ENCODE assay signal across 9 cellular contexts in genomic region chr13:24541127-24541475, GRCh38. TPM values are rescaled to one million over a fixed set of nuclear protein-coding genes. Genes with fewer than 3 reads are reported as not detected.
DNase-seq lines count a peak whose midpoint lies in the region; FAIRE-seq and TF ChIP-seq lines count a peak whose summit lies in the region.
"Had no signal": no experiment of that assay in that cellular context is flagged by ENCODE, and none has a peak within 500 bp of the region (broad histone marks: within the 10 kb centered on the region; RNA-seq: fewer than 3 reads in every experiment).

No MANE protein-coding gene starts in this region.

- CTCF ChIA-PET in CD4-positive, alpha-beta memory T cell (lab: Charles Lee; ENCODE audit: partially characterized antibody): interaction anchor here (1.4 kb wide), 1 partner anchor 16 kb away, joined by 3 read pairs; no protein-coding TSS in a partner anchor

- peaks cover 25 to 33% of the 10 kb centered on the region in 2 donors for H3K27me3 Mint-ChIP-seq in CD4-positive, alpha-beta memory T cell

- H3K36me3 Mint-ChIP-seq in CD4-positive, alpha-beta memory T cell: no peaks in the 10 kb centered on the region

- H3K4me1 Mint-ChIP-seq in CD4-positive, alpha-beta memory T cell: peaks cover 3 to 13% (median 6%) of the 10 kb centered on the region in 4 donors

- no peak for TF ChIP-seq POLR2A in GM12891 (IDR thresholded peaks at IDR 0.05; ENCODE audit: low read depth, low read length)

- FAIRE-seq in GM12891 (lab: Jason Lieb, UNC) (no peak), frontal cortex (lab: Jason Lieb, UNC) (no peak)

- H3K4me3 Mint-ChIP-seq in CD4-positive, alpha-beta memory T cell: peak overlapping the region in 6 of 8 donors; percentile 83 to 92 (median 88)

- H3K9ac ChIP-seq in parathyroid adenoma: no peak overlapping the region

- H3K27ac ChIP-seq in CD4-positive, alpha-beta memory T cell (ENCODE audit: low read depth, low read length): no peak overlapping the region
- H3K27ac ChIP-seq in parathyroid adenoma: no peak overlapping the region

- TF ChIP-seq CTCF in WI38 (IDR thresholded peaks at IDR 0.05; ENCODE audit: low read depth, low read length) (no peak), foreskin fibroblast (IDR thresholded peaks at IDR 0.05; ENCODE audit: low read depth, low read length) (no peak), parathyroid adenoma (IDR thresholded peaks at IDR 0.05) (no peak)

- POLR2A ChIA-PET in CD4-positive, alpha-beta memory T cell (lab: Charles Lee; ENCODE audit: partially characterized antibody): no interaction called here

- peak overlapping the region; percentile 47 for H3K4me2 ChIP-seq in parathyroid adenoma (ENCODE audit: low read length)

- peaks cover 0 to 4% (median 1%) of the 10 kb centered on the region in 8 donors for H3K9me3 Mint-ChIP-seq in CD4-positive, alpha-beta memory T cell

- no peaks in the 10 kb centered on the region for H3K36me3 ChIP-seq in CD4-positive, alpha-beta memory T cell (ENCODE audit: insufficient read depth, low read length)
- H3K36me3 ChIP-seq in parathyroid adenoma (ENCODE audit: control insufficient read depth, insufficient read depth, low read length): no peaks in the 10 kb centered on the region

- no peaks in the 10 kb centered on the region for H3K9me3 ChIP-seq in CD4-positive, alpha-beta memory T cell (ENCODE audit: control insufficient read depth in 1 of 2, low read length in 2 of 2)
- H3K9me3 ChIP-seq in parathyroid adenoma (ENCODE audit: control insufficient read depth, low read length): no peaks in the 10 kb centered on the region

- H3K27me3 ChIP-seq in CD4-positive, alpha-beta memory T cell (ENCODE audit: insufficient read depth, low read length): peaks cover 5% of the 10 kb centered on the region
- no peaks in the 10 kb centered on the region for H3K27me3 ChIP-seq in parathyroid adenoma (ENCODE audit: control insufficient read depth, insufficient read depth, low read length)

- intact Hi-C loops in CD4-positive, alpha-beta memory T cell (cut with micrococcal nuclease): no loop called here

- H3K27ac Mint-ChIP-seq in CD4-positive, alpha-beta memory T cell: peak overlapping the region in 1 of 7 donors; percentile 77

- H2AFZ ChIP-seq in parathyroid adenoma: peak overlapping the region; percentile 64

- DNase-seq in CD4-positive, alpha-beta memory T cell: no peak
- no peak for DNase-seq in foreskin fibroblast
- no peak for DNase-seq in NCI-H2227 (lab: John Stamatoyannopoulos, UW; ENCODE audit: unreplicated experiment)
- no peak for DNase-seq in GM12891 (ENCODE audit: insufficient read length, low spot score)
- no peak for DNase-seq in frontal cortex (ENCODE audit: low spot score in 2 of 2)
- no peak for DNase-seq in cerebellar nuclear complex (lab: John Stamatoyannopoulos, UW)
- DNase-seq: KG1 had no signal

- no peaks in the 10 kb centered on the region for H3K4me1 ChIP-seq in CD4-positive, alpha-beta memory T cell (ENCODE audit: insufficient read depth, low read length)
- H3K4me1 ChIP-seq in parathyroid adenoma: no peaks in the 10 kb centered on the region

- no peaks in the 10 kb centered on the region for H3K79me2 ChIP-seq in parathyroid adenoma

- peak overlapping the region in 1 of 2 donors; percentile 40 for H3K4me3 ChIP-seq in CD4-positive, alpha-beta memory T cell (ENCODE audit: low read length in 2 of 2)
- H3K4me3 ChIP-seq in WI38 (ENCODE audit: low read depth, low read length) (peak overlapping the region; percentile 39; the same call in 1 of the 2 replicates), foreskin fibroblast (ENCODE audit: low read depth in 1 of 2, low read length in 2 of 2) (peak overlapping the region; percentile 35 to 49), parathyroid adenoma (ENCODE audit: low read depth, low read length) (peak overlapping the region; percentile 42)

TF ChIP-seq in GM12891, 5 proteins besides CTCF, POLR2A, EP300 and RAD21:
- no peak for TF ChIP-seq SPI1 (IDR thresholded peaks at IDR 0.05; ENCODE audit: low read depth, low read length)
- TF ChIP-seq POU2F2 (IDR thresholded peaks at IDR 0.05; ENCODE audit: low read depth, low read length): no peak
- TF ChIP-seq POLR2AphosphoS5 (IDR thresholded peaks at IDR 0.05; ENCODE audit: low read depth, low read length): no peak
- no peak for TF ChIP-seq PAX5 (IDR thresholded peaks at IDR 0.05; ENCODE audit: insufficient read depth, low read length, severe bottlenecking)
- no peak for TF ChIP-seq TAF1 (IDR thresholded peaks at IDR 0.05; ENCODE audit: low read depth, low read length)

RNA-seq across cellular contexts. Expression of gene PARP4, which starts 28.5 kb away (rescaled TPM):
- 10 to 100 TPM; 90.0 to 92.9 TPM for total RNA-seq in CD4-positive, alpha-beta memory T cell
- 10 to 100 TPM; 51.0 to 65.3 TPM for polyA plus RNA-seq in CD4-positive, alpha-beta memory T cell
- 27.5 TPM for polyA plus RNA-seq in GM12891 (2012; ENCODE audit: low read depth, missing spikeins)
- 9.4 TPM for total RNA-seq in frontal cortex
